In genomic region chr3:66498718-66499611, GRCh38 we compare ENCODE assay signal across 8 cellular contexts. TPM values are rescaled to one million over a fixed set of nuclear protein-coding genes. Genes with fewer than 3 reads are reported as not detected.
DNase-seq lines count a peak whose midpoint lies in the region; ATAC-seq, FAIRE-seq and TF ChIP-seq lines count a peak whose summit lies in the region.

No MANE protein-coding gene starts in this region.

- H3K27ac ChIP-seq in heart left ventricle, result peak overlapping the region; percentile 90 to 98 (median 94)
- no peak overlapping the region for H3K27ac ChIP-seq in mammary epithelial cell (ENCODE audit: insufficient read depth, low read depth, low read length)

- peak in 1 of 2 donors; percentile 30 for TF ChIP-seq POLR2A in heart left ventricle (IDR thresholded peaks at IDR 0.05)

- H3K27me3 ChIP-seq in heart left ventricle (no peaks in the 10 kb centered on the region), mammary epithelial cell (ENCODE audit: insufficient read depth, low read length) (no peaks in the 10 kb centered on the region)

- no peaks in the 10 kb centered on the region for H4K20me1 ChIP-seq in mammary epithelial cell (ENCODE audit: insufficient read depth, low read length)

- ATAC-seq in heart left ventricle, result peak in 3 of 4 donors; percentile 3 to 18 (median 3)
- no peak for ATAC-seq in GM19035 (IDR thresholded peaks at IDR 0.05; ENCODE audit: unreplicated experiment)

- H2AFZ ChIP-seq in mammary epithelial cell (ENCODE audit: low read depth, low read length), result peak overlapping the region; percentile 89

- TF ChIP-seq CTCF in heart left ventricle (IDR thresholded peaks at IDR 0.05) (no peak), mammary epithelial cell (conservative IDR thresholded peaks at IDR 0.05 in 1 of 2, IDR thresholded peaks at IDR 0.05 in 1 of 2; ENCODE audit: extremely low read depth in 1 of 2, insufficient read depth in 1 of 2, low read depth in 1 of 2, low read length in 2 of 2) (no peak), mesothelial cell of epicardium (IDR thresholded peaks at IDR 0.05; ENCODE audit: unreplicated experiment) (no peak)

- no peaks in the 10 kb centered on the region for H3K9me3 Mint-ChIP-seq in mesothelial cell of epicardium

- H3K9ac ChIP-seq in mammary epithelial cell (ENCODE audit: insufficient read depth, low read length), result no peak overlapping the region

- H3K9me3 ChIP-seq in heart left ventricle (no peaks in the 10 kb centered on the region), mammary epithelial cell (replicated peaks; ENCODE audit: insufficient read depth, low read length) (no peaks in the 10 kb centered on the region)

- peak in 3 of 5 donors; percentile 41 to 54 (median 51) for DNase-seq in heart left ventricle
- no peak for DNase-seq in cardiac septum (ENCODE audit: low spot score)
- no peak for DNase-seq in mammary epithelial cell
- DNase-seq in mesothelial cell of epicardium (ENCODE audit: low spot score in 2 of 2, unreplicated experiment in 2 of 2), result no peak
- DNase-seq in HTR-8/SVneo (ENCODE audit: insufficient read length, low spot score), result no peak
- DNase-seq in middle frontal gyrus (ENCODE audit: extremely low spot score, low spot score), result no peak
- no peak for DNase-seq in NCI-H1105 (lab: John Stamatoyannopoulos, UW)

- CTCF ChIA-PET in mammary epithelial cell (lab: Charles Lee; ENCODE audit: low non-redundant PET), result no interaction called here

- dilution Hi-C loops in mammary epithelial cell (cut with HindIII; ENCODE audit: low sequenced_read_pairs), result no loop called here

- H3K4me3 ChIP-seq in heart left ventricle (peak overlapping the region; percentile 81 to 98 (median 92)), mammary epithelial cell (replicated peaks in 1 of 3; ENCODE audit: insufficient read depth in 1 of 3, low read depth in 2 of 3, low read length in 3 of 3) (peak overlapping the region; percentile 19 to 95 (median 88))

- peaks cover 7% of the 10 kb centered on the region for H3K79me2 ChIP-seq in mammary epithelial cell (ENCODE audit: insufficient read depth, low read length)

- WGBS in heart left ventricle, 4 donors, result 21 to 25% (median 23%) methylated on average over 12 to 13 of the region's 13 CpGs
- WGBS in mammary epithelial cell (ENCODE audit: low coverage, missing lambda C conversion rate), result 11% methylated on average over 10 of the region's 13 CpGs

- no peak overlapping the region for H3K27ac Mint-ChIP-seq in mesothelial cell of epicardium

- intact Hi-C loops in heart left ventricle (cut with DNase I), result loop anchor here in 7 of 10 donors (5.0 kb wide), 4 partner anchors 47 to 92 kb away; no protein-coding TSS in a partner anchor
- intact Hi-C loops in cardiac septum (cut with DNase I), result loop anchor here (2.0 kb wide), 1 partner anchor 16 kb away; no protein-coding TSS in a partner anchor
- intact Hi-C loops in mammary epithelial cell (cut with micrococcal nuclease), result no loop called here

- H3K4me1 ChIP-seq in heart left ventricle (peaks cover 0 to 61% (median 55%) of the 10 kb centered on the region in 12 donors), mammary epithelial cell (ENCODE audit: insufficient read depth, low read length) (peaks cover 2% of the 10 kb centered on the region)

- H3K4me2 ChIP-seq in mammary epithelial cell (ENCODE audit: insufficient read depth, low read depth, low read length), result peak overlapping the region; percentile 95

- H3K27me3 Mint-ChIP-seq in mesothelial cell of epicardium (ENCODE audit: low read depth), result peaks cover 91% of the 10 kb centered on the region

- FAIRE-seq in HTR-8/SVneo (lab: Jason Lieb, UNC), result no peak

- peaks cover 30% of the 10 kb centered on the region for H3K4me1 Mint-ChIP-seq in mesothelial cell of epicardium

- no TSS peak for BruUV-seq in mammary epithelial cell (replicated peaks; lab: Mats Ljungman, UMichigan)

- H3K4me3 Mint-ChIP-seq in mesothelial cell of epicardium, result peak overlapping the region; percentile 65

- in situ Hi-C loops in mammary epithelial cell (cut with MboI; ENCODE audit: low sequenced_read_pairs in 2 of 2), result no loop called here

- H3K36me3 ChIP-seq in heart left ventricle (no peaks in the 10 kb centered on the region), mammary epithelial cell (ENCODE audit: insufficient read depth, low read length) (no peaks in the 10 kb centered on the region)

- H3K36me3 Mint-ChIP-seq in mesothelial cell of epicardium, result no peaks in the 10 kb centered on the region

RNA-seq across cellular contexts. Expression of gene LRIG1, which starts 1.9 kb away (rescaled TPM):
- 100 to 1,000 TPM in 4 of 9 donors, 10 to 100 TPM in 5; 71.0 to 161 (median 98.3) TPM for total RNA-seq in heart left ventricle
- 10 to 100 TPM; 42.3 to 52.9 TPM for polyA plus RNA-seq in heart left ventricle
- 77.1 TPM for total RNA-seq in cardiac septum
- total RNA-seq in mammary epithelial cell, result 10 to 100 TPM; 11.7 to 15.3 TPM
- 10.4 TPM for polyA plus RNA-seq in mammary epithelial cell
- 82.8 TPM for polyA minus RNA-seq in mammary epithelial cell
- total RNA-seq in mesothelial cell of epicardium, result 5.5 to 7.4 TPM (median 6.4 TPM) in 3 replicates

Comparison
In these comparisons a context has a peak if more than half of its experiments do, and no peak if none do; other contexts are left out.
1. DNase-seq: peak in heart left ventricle (3 of 5); none in cardiac septum (single experiment), mammary epithelial cell (single experiment), mesothelial cell of epicardium (0 of 2), HTR-8/SVneo (single experiment), middle frontal gyrus (single experiment) and NCI-H1105 (single experiment).